In the genomic region with DNA sequence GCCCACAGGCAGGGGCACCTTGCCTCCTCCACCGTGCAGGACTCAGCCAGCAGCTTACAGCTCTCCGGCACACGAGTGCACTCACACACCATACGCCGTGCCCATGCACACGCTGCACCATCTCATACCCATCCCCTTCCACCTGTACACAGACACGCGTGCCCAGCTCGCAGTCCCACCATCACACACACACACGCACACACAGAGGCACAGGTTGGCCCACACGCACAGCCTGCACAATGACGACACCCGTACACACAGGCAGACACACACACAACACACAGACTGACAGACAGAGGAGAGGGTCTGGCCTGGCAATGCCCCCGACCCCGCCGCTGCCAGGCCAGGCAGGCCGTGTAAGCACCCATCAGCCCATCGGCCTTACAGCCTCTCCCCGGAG, we compare ENCODE assay signal across 29 cellular contexts.
"Had no signal": no experiment of that assay in that cellular context is flagged by ENCODE, and none has a peak within 500 bp of the region (broad histone marks: within the 10 kb centered on the region; RNA-seq: fewer than 3 reads in every experiment).

No MANE protein-coding gene starts in this region.

- H3K27ac ChIP-seq: KMS-11, SK-N-MC had no signal

- H3K36me3 Mint-ChIP-seq: activated naive CD8-positive, alpha-beta T cell; T-cell had no signal

- H3K27ac Mint-ChIP-seq: activated CD4-positive, alpha-beta memory T cell treated with anti-CD3 and anti-CD28 coated beads, Interleukin-2, amount 10 ng/mL, durations not matched to agents 7 days and 5 days; activated naive CD8-positive, alpha-beta T cell; activated T-helper 17 cell treated with anti-CD3 and anti-CD28 coated beads, Interleukin-2, amount 50 U/mL, for 72 hours; T-cell had no signal

- FAIRE-seq: astrocyte, TTC549 had no signal

- H3K4me3 Mint-ChIP-seq: activated CD4-positive, alpha-beta memory T cell treated with anti-CD3 and anti-CD28 coated beads, Interleukin-2, amount 10 ng/mL, durations not matched to agents 7 days and 5 days; activated naive CD8-positive, alpha-beta T cell; activated T-helper 17 cell treated with anti-CD3 and anti-CD28 coated beads, Interleukin-2, amount 50 U/mL, for 72 hours; brain; central memory CD8-positive, alpha-beta T cell; T-cell had no signal

- H3K4me1 Mint-ChIP-seq: activated CD4-positive, alpha-beta memory T cell treated with anti-CD3 and anti-CD28 coated beads, Interleukin-2, amount 10 ng/mL, durations not matched to agents 7 days and 5 days; activated T-helper 17 cell treated with anti-CD3 and anti-CD28 coated beads, Interleukin-2, amount 50 U/mL, for 72 hours; brain had no signal

- DNase-seq: activated CD4-positive, alpha-beta memory T cell treated with anti-CD3 and anti-CD28 coated beads, Interleukin-2, amount 10 ng/mL, durations not matched to agents 7 days and 5 days; activated CD4-positive, alpha-beta T cell treated with anti-CD3 and anti-CD28 coated beads, Interleukin-2, amount 50 U/mL, for 1 hour; activated CD4-positive, CD25-positive, alpha-beta regulatory T cell; activated gamma-delta T cell treated with Interleukin-2 at 50 U/mL for 16 hours; activated T-cell treated with anti-CD3 and anti-CD28 coated beads for 4 hours; activated T-cell treated with anti-CD3 and anti-CD28 coated beads, Interleukin-2, amount 50 U/mL, for 48 hours; amygdala; MV-4-11; NCI-H1105; NCI-H1436; NCI-H187; NCI-H2081; NCI-H510A treated with DMSO at 0.1 percent for 48 hours; NCI-H69; NK-92 treated with Interleukin-12 subunit alpha and Interleukin-12 subunit beta, amount 100 ng/mL, for 24 hours; OCI-M1; RPMI8226; T-cell; T-helper 2 cell; T1000 had no signal

- H3K9me3 Mint-ChIP-seq: activated CD4-positive, alpha-beta memory T cell treated with anti-CD3 and anti-CD28 coated beads, Interleukin-2, amount 10 ng/mL, durations not matched to agents 7 days and 5 days; activated T-helper 17 cell treated with anti-CD3 and anti-CD28 coated beads, Interleukin-2, amount 50 U/mL, for 72 hours; brain; central memory CD8-positive, alpha-beta T cell; T-cell had no signal

- H3K4me3 ChIP-seq: SK-N-MC had no signal

- H3K27me3 Mint-ChIP-seq: activated CD4-positive, alpha-beta memory T cell treated with anti-CD3 and anti-CD28 coated beads, Interleukin-2, amount 10 ng/mL, durations not matched to agents 7 days and 5 days; activated naive CD8-positive, alpha-beta T cell; activated T-helper 17 cell treated with anti-CD3 and anti-CD28 coated beads, Interleukin-2, amount 50 U/mL, for 72 hours; brain; central memory CD8-positive, alpha-beta T cell; T-cell had no signal

- ATAC-seq: activated T-helper 17 cell treated with anti-CD3 and anti-CD28 coated beads, Interleukin-2, amount 50 U/mL, for 72 hours; Right ventricle myocardium inferior; T-cell had no signal
